Comparison of ENCODE assay signal across 1 cellular context in genomic region chr12:48157016-48157888, GRCh38.
TF ChIP-seq lines count a peak whose summit lies in the region.

Gene ASB8 (minus strand): TSS chr12:48157515. CDS start chr12:48153496, 4,019 bp downstream.

TF ChIP-seq in liver, 16 proteins besides CTCF, POLR2A, EP300 and RAD21 (continued from another document):
- TF ChIP-seq, protein P1, sequence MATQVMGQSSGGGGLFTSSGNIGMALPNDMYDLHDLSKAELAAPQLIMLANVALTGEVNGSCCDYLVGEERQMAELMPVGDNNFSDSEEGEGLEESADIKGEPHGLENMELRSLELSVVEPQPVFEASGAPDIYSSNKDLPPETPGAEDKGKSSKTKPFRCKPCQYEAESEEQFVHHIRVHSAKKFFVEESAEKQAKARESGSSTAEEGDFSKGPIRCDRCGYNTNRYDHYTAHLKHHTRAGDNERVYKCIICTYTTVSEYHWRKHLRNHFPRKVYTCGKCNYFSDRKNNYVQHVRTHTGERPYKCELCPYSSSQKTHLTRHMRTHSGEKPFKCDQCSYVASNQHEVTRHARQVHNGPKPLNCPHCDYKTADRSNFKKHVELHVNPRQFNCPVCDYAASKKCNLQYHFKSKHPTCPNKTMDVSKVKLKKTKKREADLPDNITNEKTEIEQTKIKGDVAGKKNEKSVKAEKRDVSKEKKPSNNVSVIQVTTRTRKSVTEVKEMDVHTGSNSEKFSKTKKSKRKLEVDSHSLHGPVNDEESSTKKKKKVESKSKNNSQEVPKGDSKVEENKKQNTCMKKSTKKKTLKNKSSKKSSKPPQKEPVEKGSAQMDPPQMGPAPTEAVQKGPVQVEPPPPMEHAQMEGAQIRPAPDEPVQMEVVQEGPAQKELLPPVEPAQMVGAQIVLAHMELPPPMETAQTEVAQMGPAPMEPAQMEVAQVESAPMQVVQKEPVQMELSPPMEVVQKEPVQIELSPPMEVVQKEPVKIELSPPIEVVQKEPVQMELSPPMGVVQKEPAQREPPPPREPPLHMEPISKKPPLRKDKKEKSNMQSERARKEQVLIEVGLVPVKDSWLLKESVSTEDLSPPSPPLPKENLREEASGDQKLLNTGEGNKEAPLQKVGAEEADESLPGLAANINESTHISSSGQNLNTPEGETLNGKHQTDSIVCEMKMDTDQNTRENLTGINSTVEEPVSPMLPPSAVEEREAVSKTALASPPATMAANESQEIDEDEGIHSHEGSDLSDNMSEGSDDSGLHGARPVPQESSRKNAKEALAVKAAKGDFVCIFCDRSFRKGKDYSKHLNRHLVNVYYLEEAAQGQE (IDR thresholded peaks at IDR 0.05): peak; percentile 76
- TF ChIP-seq NR2F2 (IDR thresholded peaks at IDR 0.05): peak; percentile 77
TF ChIP-seq in liver: peak in this region for 12.
